1 cellular context compared by ENCODE assay signal in genomic region chr10:61588770-61589211, GRCh38.
TF ChIP-seq lines count a peak whose summit lies in the region.

No MANE protein-coding gene starts in this region.

TF ChIP-seq in K562, 482 proteins besides CTCF, POLR2A, EP300 and RAD21 (continued from another document and continues in another):
- TF ChIP-seq TAL1 (IDR thresholded peaks at IDR 0.05), result peak; percentile 97
- peak; percentile 63 for TF ChIP-seq MBD2 (IDR thresholded peaks at IDR 0.05; ENCODE audit: borderline replicate concordance, low read depth)
- peak; percentile 94 for TF ChIP-seq GATA2 (CRISPR knock-in tag; IDR thresholded peaks at IDR 0.05)
- no peak for TF ChIP-seq SRSF1 (IDR thresholded peaks at IDR 0.05; ENCODE audit: low read depth, low read length)
- no peak for TF ChIP-seq ZNF655 (CRISPR knock-in tag; IDR thresholded peaks at IDR 0.05)
- TF ChIP-seq ZNF609 (CRISPR knock-in tag; IDR thresholded peaks at IDR 0.05; ENCODE audit: borderline replicate concordance), result no peak
- 0 out of 2 replicates have a peak, but pooled peaks have one; percentile 43 for TF ChIP-seq HINFP (tag; conservative IDR thresholded peaks at IDR 0.05; ENCODE audit: low read depth)
- TF ChIP-seq ELF4 (CRISPR knock-in tag; IDR thresholded peaks at IDR 0.05), result 0 out of 2 replicates have a peak, but pooled peaks have one; percentile 51
- TF ChIP-seq MYC (IDR thresholded peaks at IDR 0.05; ENCODE audit: low read depth, low read length), result peak; percentile 80
- no peak for TF ChIP-seq MYC (CRISPR knock-in tag; IDR thresholded peaks at IDR 0.05; ENCODE audit: borderline replicate concordance, low read depth)
- TF ChIP-seq ZNF3 (CRISPR knock-in tag; IDR thresholded peaks at IDR 0.05), result no peak
- TF ChIP-seq ETV6 (IDR thresholded peaks at IDR 0.05; ENCODE audit: borderline replicate concordance in 1 of 2, low read depth in 2 of 2, low read length in 1 of 2), result peak; percentile 53 to 57; a peak in 1 of 4 replicates
- no peak for TF ChIP-seq ETV6 (CRISPR knock-in tag; IDR thresholded peaks at IDR 0.05; ENCODE audit: borderline replicate concordance)
- peak; percentile 66; the same call in 1 of the 2 replicates for TF ChIP-seq HEY1 (CRISPR knock-in tag; IDR thresholded peaks at IDR 0.05; ENCODE audit: borderline replicate concordance)
- TF ChIP-seq ZSCAN29 (IDR thresholded peaks at IDR 0.05), result no peak
- TF ChIP-seq ZNF766 (CRISPR knock-in tag; conservative IDR thresholded peaks at IDR 0.05), result peak; percentile 83; the same call in 1 of the 2 replicates
- TF ChIP-seq HDAC2 (IDR thresholded peaks at IDR 0.05), result peak; percentile 85; the same call in 1 of the 2 replicates
- TF ChIP-seq DMBX1 (CRISPR knock-in tag; IDR thresholded peaks at IDR 0.05; ENCODE audit: borderline replicate concordance), result peak; percentile 84
- peak; percentile 91 for TF ChIP-seq ZNF175 (CRISPR knock-in tag; IDR thresholded peaks at IDR 0.05; ENCODE audit: low read depth)
- TF ChIP-seq JUNB (CRISPR knock-in tag; conservative IDR thresholded peaks at IDR 0.05), result peak; percentile 47; the same call in 1 of the 2 replicates
- no peak for TF ChIP-seq NR1H2 (CRISPR knock-in tag; IDR thresholded peaks at IDR 0.05)
- TF ChIP-seq NFIC (IDR thresholded peaks at IDR 0.05), result peak; percentile 80
- TF ChIP-seq ZBTB17 (CRISPR knock-in tag; IDR thresholded peaks at IDR 0.05), result no peak
- TF ChIP-seq RNF2 (IDR thresholded peaks at IDR 0.05), result peak; percentile 39; the same call in 1 of the 2 replicates
- peak; percentile 93 for TF ChIP-seq CREM (IDR thresholded peaks at IDR 0.05; ENCODE audit: low read depth)
- TF ChIP-seq NCOA1 (IDR thresholded peaks at IDR 0.05; ENCODE audit: low read depth), result peak; percentile 93
- peak; percentile 65; the same call in 1 of the 2 replicates for TF ChIP-seq CC2D1A (IDR thresholded peaks at IDR 0.05)
- TF ChIP-seq FOXM1 (IDR thresholded peaks at IDR 0.05; ENCODE audit: low read depth), result peak; percentile 93
- no peak for TF ChIP-seq FOXM1 (CRISPR knock-in tag; IDR thresholded peaks at IDR 0.05; ENCODE audit: low read depth)
- TF ChIP-seq HDAC1 (IDR thresholded peaks at IDR 0.05), result peak in 1 of 2 experiments; percentile 91; a peak in 2 of 4 replicates
- peak; percentile 97 for TF ChIP-seq ATF7 (IDR thresholded peaks at IDR 0.05)
- TF ChIP-seq CCNT2 (IDR thresholded peaks at IDR 0.05; ENCODE audit: borderline replicate concordance, extremely low read depth, insufficient read length, low read depth, low read length), result peak; percentile 69
- peak; percentile 83 for TF ChIP-seq HDAC3 (IDR thresholded peaks at IDR 0.05; ENCODE audit: borderline replicate concordance, partially characterized antibody)
- no peak for TF ChIP-seq SAFB2 (IDR thresholded peaks at IDR 0.05; ENCODE audit: borderline replicate concordance, low read depth, low read length, severe bottlenecking)
- no peak for TF ChIP-seq RBBP5 (IDR thresholded peaks at IDR 0.05; ENCODE audit: borderline replicate concordance, insufficient read depth, low read length, poor library complexity, severe bottlenecking)
- peak in 1 of 2 experiments; percentile 78; a peak in 2 of 4 replicates for TF ChIP-seq SRF (CRISPR knock-in tag; IDR thresholded peaks at IDR 0.05)
- no peak for TF ChIP-seq ZBTB2 (IDR thresholded peaks at IDR 0.05)
- TF ChIP-seq ZFP1 (CRISPR knock-in tag; IDR thresholded peaks at IDR 0.05), result no peak
- peak; percentile 52; the same call in 1 of the 2 replicates for TF ChIP-seq CREB3 (tag; conservative IDR thresholded peaks at IDR 0.05; ENCODE audit: low read depth)
- TF ChIP-seq HMBOX1 (IDR thresholded peaks at IDR 0.05), result peak; percentile 83
- TF ChIP-seq ZNF644 (tag; IDR thresholded peaks at IDR 0.05; ENCODE audit: low read depth), result no peak
- TF ChIP-seq CBFA2T3 (IDR thresholded peaks at IDR 0.05), result peak; percentile 97
- TF ChIP-seq GTF3C2 (IDR thresholded peaks at IDR 0.05; ENCODE audit: borderline replicate concordance, extremely low read depth, insufficient read length), result no peak
- TF ChIP-seq ADNP (tag; IDR thresholded peaks at IDR 0.05), result 0 out of 2 replicates have a peak, but pooled peaks have one; percentile 18
- TF ChIP-seq RUNX1 (IDR thresholded peaks at IDR 0.05; ENCODE audit: low read depth), result no peak
- TF ChIP-seq TCF3 (CRISPR knock-in tag; IDR thresholded peaks at IDR 0.05), result peak; percentile 97
- peak in 1 of 2 experiments; percentile 85; a peak in 1 of 4 replicates for TF ChIP-seq ZMIZ1 (IDR thresholded peaks at IDR 0.05; ENCODE audit: low read depth in 2 of 2, low read length in 2 of 2)
- TF ChIP-seq SNIP1 (IDR thresholded peaks at IDR 0.05; ENCODE audit: low read depth), result no peak
- TF ChIP-seq THRAP3 (IDR thresholded peaks at IDR 0.05; ENCODE audit: borderline replicate concordance), result no peak
